Comparison of ENCODE assay signal across 15 cellular contexts in the genomic region with DNA sequence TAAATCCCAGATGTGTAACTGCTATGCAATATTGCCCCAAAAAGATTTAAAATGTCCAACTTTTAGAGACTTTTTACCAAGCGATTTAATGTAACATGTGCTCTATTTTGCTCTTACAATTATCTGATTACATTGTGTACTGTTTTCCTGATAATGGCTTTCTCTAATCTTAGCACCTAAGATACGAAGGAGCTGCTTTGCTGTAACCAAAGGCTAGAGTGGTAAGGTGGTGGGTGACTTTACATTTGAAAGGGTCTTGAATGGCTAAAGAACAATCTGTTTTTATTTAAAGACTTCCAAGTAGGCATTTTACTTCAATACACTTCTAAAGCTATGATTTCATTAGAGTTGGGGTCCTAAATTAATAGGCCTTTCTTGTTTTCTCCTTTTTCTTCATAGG.
DNase-seq lines count a peak whose midpoint lies in the region; TF ChIP-seq lines count a peak whose summit lies in the region.
"Had no signal": no experiment of that assay in that cellular context is flagged by ENCODE, and none has a peak within 500 bp of the region (broad histone marks: within the 10 kb centered on the region; RNA-seq: fewer than 3 reads in every experiment).

No MANE protein-coding gene starts in this region.

- no peak for DNase-seq in endodermal cell
- no peak for DNase-seq in type B pancreatic cell (ENCODE audit: extremely low spot score, unreplicated experiment)
- DNase-seq in neuronal stem cell (ENCODE audit: low spot score), result no peak
- DNase-seq in putamen (ENCODE audit: low spot score), result no peak
- DNase-seq in DMS114 treated with DMSO at 0.1 percent for 48 hours (lab: John Stamatoyannopoulos, UW; ENCODE audit: unreplicated experiment), result no peak
- DNase-seq: C1 segment of cervical spinal cord; Calu3; CD4-positive, alpha-beta memory T cell; COR-L47; DMS153; DND-41; GOT3; HCEC 1CT had no signal

- no peaks in the 10 kb centered on the region for H3K27me3 Mint-ChIP-seq in endodermal cell (ENCODE audit: insufficient read depth)
- no peaks in the 10 kb centered on the region for H3K27me3 Mint-ChIP-seq in type B pancreatic cell
- H3K27me3 Mint-ChIP-seq: CD4-positive, alpha-beta memory T cell had no signal

- H3K14ac ChIP-seq in neuronal stem cell (ENCODE audit: low read length), result no peak overlapping the region

- H3K27me3 ChIP-seq in HUES48 (ENCODE audit: control insufficient read depth, insufficient read depth, low read length) (no peaks in the 10 kb centered on the region), endodermal cell (ENCODE audit: control insufficient read depth, insufficient read depth, low read length, poor library complexity, severe bottlenecking) (no peaks in the 10 kb centered on the region), iPS-20b (ENCODE audit: insufficient read depth, low read length) (no peaks in the 10 kb centered on the region), neuronal stem cell (ENCODE audit: control insufficient read depth in 3 of 3, insufficient read depth in 3 of 3, low read depth in 1 of 3, low read length in 3 of 3) (no peaks in the 10 kb centered on the region)

- peak overlapping the region; percentile 34 for H3K27ac ChIP-seq in HUES48 (ENCODE audit: low read depth, low read length)
- no peak overlapping the region for H3K27ac ChIP-seq in endodermal cell (ENCODE audit: low read depth, low read length)
- H3K27ac ChIP-seq in iPS-20b (ENCODE audit: low read length), result no peak overlapping the region
- no peak overlapping the region for H3K27ac ChIP-seq in neuronal stem cell (replicated peaks; ENCODE audit: low read length)

- 17% methylated on average over 2 of the region's 2 CpGs; no CpG with 5 or more reads in 1 of the 2 experiments for WGBS in endodermal cell (ENCODE audit: insufficient coverage in 1 of 2, insufficient read length in 1 of 2), 2 experiments
- WGBS in neuronal stem cell (ENCODE audit: extremely low coverage in 2 of 2, insufficient read length in 2 of 2, insufficient replicate concordance in 1 of 2), 2 donors, result no CpG with 5 or more reads among the region's 2 CpGs

- H2BK120ac ChIP-seq in neuronal stem cell (ENCODE audit: low read depth, low read length), result no peak overlapping the region

- H3K9me3 Mint-ChIP-seq in endodermal cell, result peaks cover 5% of the 10 kb centered on the region
- no peaks in the 10 kb centered on the region for H3K9me3 Mint-ChIP-seq in type B pancreatic cell

- H3K23ac ChIP-seq in neuronal stem cell (ENCODE audit: low read depth, low read length, poor library complexity), result no peak overlapping the region

- no peak overlapping the region for H2BK5ac ChIP-seq in neuronal stem cell (ENCODE audit: low read length)

- H3K4me2 ChIP-seq in neuronal stem cell (ENCODE audit: insufficient read depth, low read length, poor library complexity, severe bottlenecking), result no peak overlapping the region

- H2AFZ ChIP-seq in neuronal stem cell (ENCODE audit: low read length), result no peak overlapping the region

- no peak overlapping the region for H4K91ac ChIP-seq in neuronal stem cell (ENCODE audit: low read depth, low read length, poor library complexity)

- H4K8ac ChIP-seq in neuronal stem cell (ENCODE audit: low read depth, low read length), result no peak overlapping the region

- H3K9me3 ChIP-seq in HUES48 (ENCODE audit: control insufficient read depth, insufficient read depth, low read length), result no peaks in the 10 kb centered on the region
- peaks cover 8% of the 10 kb centered on the region for H3K9me3 ChIP-seq in endodermal cell (ENCODE audit: control insufficient read depth, low read length)
- H3K9me3 ChIP-seq in iPS-20b (ENCODE audit: insufficient read depth, low read depth, low read length), result no peaks in the 10 kb centered on the region; the same call in 1 of the 2 replicates
- H3K9me3 ChIP-seq in neuronal stem cell (replicated peaks in 1 of 2; ENCODE audit: control insufficient read depth in 2 of 2, insufficient read depth in 1 of 2, low read depth in 1 of 2, low read length in 2 of 2), result peaks cover 0 to 3% of the 10 kb centered on the region in 2 donors

- no peak overlapping the region for H2AK5ac ChIP-seq in neuronal stem cell (ENCODE audit: low read depth, low read length)

- H3K18ac ChIP-seq in neuronal stem cell (ENCODE audit: low read length), result no peak overlapping the region

- H2BK15ac ChIP-seq in neuronal stem cell (ENCODE audit: low read length), result no peak overlapping the region

- no peak overlapping the region for H3K4ac ChIP-seq in neuronal stem cell (ENCODE audit: low read length)

- no peak overlapping the region for H2BK12ac ChIP-seq in neuronal stem cell (ENCODE audit: low read length)

- no peaks in the 10 kb centered on the region for H3K79me1 ChIP-seq in neuronal stem cell (ENCODE audit: low read depth, low read length)

- H3K27ac Mint-ChIP-seq in endodermal cell (no peak overlapping the region), type B pancreatic cell (no peak overlapping the region)
- H3K27ac Mint-ChIP-seq: CD4-positive, alpha-beta memory T cell had no signal

- no peak overlapping the region; the same call in 1 of the 2 replicates for H3K4me3 ChIP-seq in HUES48 (ENCODE audit: low read depth, low read length)
- peak overlapping the region; percentile 48 for H3K4me3 ChIP-seq in endodermal cell (ENCODE audit: low read length)
- peak overlapping the region; percentile 20; the same call in 1 of the 2 replicates for H3K4me3 ChIP-seq in iPS-20b (ENCODE audit: low read length)
- H3K4me3 ChIP-seq in neuronal stem cell (ENCODE audit: low read length in 2 of 2), result no peak overlapping the region

- H3K4me1 ChIP-seq in HUES48 (ENCODE audit: control insufficient read depth, insufficient read depth, low read length) (peaks cover 22% of the 10 kb centered on the region), endodermal cell (ENCODE audit: control insufficient read depth, insufficient read depth, low read length) (peaks cover 6% of the 10 kb centered on the region), iPS-20b (ENCODE audit: insufficient read depth, low read length) (peaks cover 12% of the 10 kb centered on the region; the same call in 1 of the 2 replicates), neuronal stem cell (ENCODE audit: control insufficient read depth in 2 of 2, insufficient read depth in 1 of 2, low read depth in 1 of 2, low read length in 2 of 2) (no peaks in the 10 kb centered on the region)

- no peaks in the 10 kb centered on the region for H3K36me3 Mint-ChIP-seq in endodermal cell (ENCODE audit: low read depth)
- H3K36me3 Mint-ChIP-seq in type B pancreatic cell, result no peaks in the 10 kb centered on the region
- H3K36me3 Mint-ChIP-seq: CD4-positive, alpha-beta memory T cell had no signal

- no peak overlapping the region for H3K4me3 Mint-ChIP-seq in endodermal cell
- no peak overlapping the region for H3K4me3 Mint-ChIP-seq in type B pancreatic cell
- H3K4me3 Mint-ChIP-seq: CD4-positive, alpha-beta memory T cell had no signal

- H3K4me1 Mint-ChIP-seq in endodermal cell (peaks cover 23% of the 10 kb centered on the region), type B pancreatic cell (ENCODE audit: unreplicated experiment) (no peaks in the 10 kb centered on the region)
- H3K4me1 Mint-ChIP-seq: CD4-positive, alpha-beta memory T cell had no signal

- TF ChIP-seq CTCF in endodermal cell (conservative IDR thresholded peaks at IDR 0.05) (no peak), type B pancreatic cell (conservative IDR thresholded peaks at IDR 0.05) (no peak)

- H3K36me3 ChIP-seq in HUES48 (ENCODE audit: control insufficient read depth, insufficient read depth, low read length) (no peaks in the 10 kb centered on the region), endodermal cell (ENCODE audit: control insufficient read depth, insufficient read depth, low read length) (no peaks in the 10 kb centered on the region), iPS-20b (ENCODE audit: insufficient read depth, low read depth, low read length) (no peaks in the 10 kb centered on the region), neuronal stem cell (replicated peaks in 1 of 2; ENCODE audit: control insufficient read depth in 2 of 2, insufficient read depth in 2 of 2, low read length in 2 of 2) (no peaks in the 10 kb centered on the region)

- H3K9ac ChIP-seq in HUES48 (ENCODE audit: low read depth, low read length) (no peak overlapping the region), endodermal cell (ENCODE audit: extremely low read depth, low read length, poor library complexity, severe bottlenecking) (no peak overlapping the region), iPS-20b (ENCODE audit: low read depth, low read length) (no peak overlapping the region), neuronal stem cell (ENCODE audit: low read depth, low read length, poor library complexity) (no peak overlapping the region)

Comparison
In these comparisons a context has a peak if more than half of its experiments do, and no peak if none do; other contexts are left out.
1. H3K4me3 ChIP-seq: peak in endodermal cell (single experiment) and iPS-20b (single experiment); none in HUES48 (single experiment) and neuronal stem cell (0 of 2).